ENCODE assay signal across 27 cellular contexts in genomic region chr5:96148376-96148775, GRCh38.
"Had no signal": no experiment of that assay in that cellular context is flagged by ENCODE, and none has a peak within 500 bp of the region (broad histone marks: within the 10 kb centered on the region; RNA-seq: fewer than 3 reads in every experiment).

No MANE protein-coding gene starts in this region.

- H3K27ac ChIP-seq: adrenal gland, SJSA1 had no signal

- H3K36me3 Mint-ChIP-seq: activated naive CD8-positive, alpha-beta T cell treated with anti-CD3 and anti-CD28 coated beads, Interleukin-2, amount 10 ng/mL, durations not matched to agents 7 days and 5 days had no signal

- H3K27me3 ChIP-seq: adrenal gland, MG63, SJSA1 had no signal

- DNase-seq: activated CD4-positive, alpha-beta T cell treated with anti-CD3 and anti-CD28 coated beads for 4 hours; activated CD8-positive, alpha-beta memory T cell treated with anti-CD3 and anti-CD28 coated beads, Interleukin-2, amount 50 U/mL, for 4 hours; activated CD8-positive, alpha-beta T cell treated with anti-CD3 and anti-CD28 coated beads for 36 hours; activated naive CD4-positive, alpha-beta T cell treated with anti-CD3 and anti-CD28 coated beads, Interleukin-2, amount 50 U/mL, for 16 hours; activated naive CD8-positive, alpha-beta T cell treated with anti-CD3 and anti-CD28 coated beads, Interleukin-2, amount 10 ng/mL, durations not matched to agents 7 days and 5 days; activated T-cell treated with anti-CD3 and anti-CD28 coated beads, Interleukin-2, amount 50 U/mL, for 72 hours; adrenal gland; anterior cingulate cortex; central memory CD4-positive, alpha-beta T cell; KG1; MG63; MV-4-11; NCI-H1092 treated with DMSO at 0.1 percent for 48 hours; NCI-H1417 treated with DMSO at 0.1 percent for 48 hours; NCI-H1694; NCI-H2029; NCI-H2107; NCI-H2171 treated with DMSO at 0.1 percent for 48 hours; NCI-H226; NCI-H526; NCI-H82; Right ventricle myocardium superior; RPMI8226 had no signal

- H3K4me3 Mint-ChIP-seq: activated CD8-positive, alpha-beta T cell treated with anti-CD3 and anti-CD28 coated beads for 36 hours; activated naive CD8-positive, alpha-beta T cell treated with anti-CD3 and anti-CD28 coated beads, Interleukin-2, amount 10 ng/mL, durations not matched to agents 7 days and 5 days; activated T-cell treated with anti-CD3 and anti-CD28 coated beads, Interleukin-2, amount 50 U/mL, for 72 hours; T-helper 1 cell treated with Interleukin-12 subunit alpha and Interleukin-12 subunit beta and Interleukin-4 antibody, amounts not matched to agents 30 μg/mL and 1 μg/mL, for 36 hours had no signal

- H3K4me1 ChIP-seq: adrenal gland had no signal

- H3K27ac Mint-ChIP-seq: activated CD8-positive, alpha-beta T cell treated with anti-CD3 and anti-CD28 coated beads for 36 hours; activated naive CD8-positive, alpha-beta T cell treated with anti-CD3 and anti-CD28 coated beads, Interleukin-2, amount 10 ng/mL, durations not matched to agents 7 days and 5 days; activated T-cell treated with anti-CD3 and anti-CD28 coated beads, Interleukin-2, amount 50 U/mL, for 72 hours; T-helper 1 cell treated with Interleukin-12 subunit alpha and Interleukin-12 subunit beta and Interleukin-4 antibody, amounts not matched to agents 30 μg/mL and 1 μg/mL, for 36 hours had no signal

- H3K9me3 ChIP-seq: adrenal gland, MG63, SJSA1 had no signal

- H3K36me3 ChIP-seq: adrenal gland, MG63, SJSA1 had no signal

- ATAC-seq: activated CD4-positive, CD25-positive, alpha-beta regulatory T cell treated with anti-CD3 and anti-CD28 coated beads, Interleukin-2, amount 50 U/mL, for 24 hours; activated CD8-positive, alpha-beta T cell treated with anti-CD3 and anti-CD28 coated beads for 36 hours; activated T-cell treated with anti-CD3 and anti-CD28 coated beads, Interleukin-2, amount 50 U/mL, for 72 hours; SK-N-SH treated with all-trans-retinoic acid at 6 μM for 48 hours had no signal

- H3K9me3 Mint-ChIP-seq: activated CD8-positive, alpha-beta T cell treated with anti-CD3 and anti-CD28 coated beads for 36 hours; activated naive CD8-positive, alpha-beta T cell treated with anti-CD3 and anti-CD28 coated beads, Interleukin-2, amount 10 ng/mL, durations not matched to agents 7 days and 5 days; activated T-cell treated with anti-CD3 and anti-CD28 coated beads, Interleukin-2, amount 50 U/mL, for 72 hours had no signal

- H3K4me3 ChIP-seq: adrenal gland, MG63, SJSA1 had no signal

- H3K4me1 Mint-ChIP-seq: activated naive CD8-positive, alpha-beta T cell treated with anti-CD3 and anti-CD28 coated beads, Interleukin-2, amount 10 ng/mL, durations not matched to agents 7 days and 5 days had no signal
